Comparison of ENCODE assay signal across 22 cellular contexts in the genomic region with DNA sequence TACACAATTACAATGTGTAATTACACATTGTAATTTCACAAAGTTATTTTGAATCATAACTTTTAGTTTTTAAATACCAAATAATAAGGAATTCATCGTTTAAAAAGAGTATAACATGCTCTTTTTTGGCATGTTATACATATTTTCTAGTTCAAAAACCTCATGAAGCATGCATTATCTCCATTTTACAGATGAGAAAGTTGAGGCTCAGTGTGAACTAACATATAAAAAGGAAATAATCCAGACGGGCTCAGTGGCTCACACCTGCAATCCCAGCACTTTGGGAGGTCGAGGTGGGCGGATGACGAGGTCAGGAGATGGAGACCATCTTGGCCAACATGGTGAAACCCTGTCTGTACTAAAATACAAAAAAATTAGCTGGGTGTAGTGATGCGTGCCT.
A peak's percentile ranks its signal among the peaks of the same experiment; 100 is the strongest.
DNase-seq lines count a peak whose midpoint lies in the region; ATAC-seq, FAIRE-seq and TF ChIP-seq lines count a peak whose summit lies in the region.
"Had no signal": no experiment of that assay in that cellular context is flagged by ENCODE, and none has a peak within 500 bp of the region (broad histone marks: within the 10 kb centered on the region; RNA-seq: fewer than 3 reads in every experiment).

No MANE protein-coding gene starts in this region.

- no peaks in the 10 kb centered on the region for H3K27me3 Mint-ChIP-seq in activated T-cell treated with anti-CD3 and anti-CD28 coated beads, Interleukin-2, amount 50 U/mL, for 4 hours (ENCODE audit: low read depth)
- H3K27me3 Mint-ChIP-seq: B cell; CD4-positive, alpha-beta T cell had no signal

- H2AK5ac ChIP-seq in IMR-90 (ENCODE audit: low read depth, low read length) = 0 out of 2 replicates have a peak overlapping the region, but pooled peaks have one; percentile 17

- intact Hi-C loops in IMR-90 (cut with micrococcal nuclease) = no loop called here
- intact Hi-C loops in K562 (cut with micrococcal nuclease) = no loop called here

- H4K8ac ChIP-seq in IMR-90 (ENCODE audit: low read depth in 2 of 2, low read length in 2 of 2) = no peak overlapping the region; a peak in 1 of 4 replicates

- H3K9ac ChIP-seq in IMR-90 (ENCODE audit: low read depth, low read length) (no peak overlapping the region), K562 (ENCODE audit: insufficient read depth in 1 of 2, low read depth in 2 of 2, low read length in 2 of 2) (peak overlapping the region in 1 of 2 experiments; percentile 59; a peak in 1 of 4 replicates)
- H3K9ac ChIP-seq: BLaER1 treated with 17β-estradiol and CSF1 and Interleukin-3, amounts not matched to agents 10 nM and 100 nM had no signal

- POLR2A ChIA-PET in A549 (lab: Yijun Ruan, JAX) = no interaction called here
- POLR2A ChIA-PET in IMR-90 (lab: Charles Lee; ENCODE audit: unreplicated experiment) = no interaction called here
- POLR2A ChIA-PET in K562 (lab: Yijun Ruan, JAX) = interaction anchor here (0.6 to 1.4 kb wide), 2 partner anchors 9 to 76 kb away, joined by 4 to 6 read pairs; no protein-coding TSS in a partner anchor

- H2BK120ac ChIP-seq in IMR-90 (ENCODE audit: low read depth, low read length) = no peak overlapping the region

- FAIRE-seq in A549 (lab: Jason Lieb, UNC) (no peak), K562 (lab: Jason Lieb, UNC) (no peak)
- FAIRE-seq: A204.1, D721Med, G401.6, GM12891, GM19239 had no signal

- H2AFZ ChIP-seq in IMR-90 (replicated peaks; ENCODE audit: low read length, poor library complexity) = no peak overlapping the region
- peak overlapping the region; percentile 89; the same call in 1 of the 2 replicates for H2AFZ ChIP-seq in K562 (ENCODE audit: low read depth, low read length)

- no peak overlapping the region for H4K91ac ChIP-seq in IMR-90 (ENCODE audit: insufficient read depth, low read depth, low read length)

- 54% methylated on average over 6 of the region's 6 CpGs for WGBS in A549 (ENCODE audit: missing lambda C conversion rate)
- WGBS in IMR-90 (ENCODE audit: extremely low coverage in 2 of 2, insufficient read length in 1 of 2), 2 experiments = no CpG with 5 or more reads among the region's 6 CpGs
- 27% methylated on average over 3 of the region's 6 CpGs for WGBS in K562 (ENCODE audit: insufficient coverage, low coverage, missing lambda C conversion rate)

- TF ChIP-seq RAD21 in A549 (conservative IDR thresholded peaks at IDR 0.05 in 1 of 2, IDR thresholded peaks at IDR 0.05 in 1 of 2) (no peak), IMR-90 (IDR thresholded peaks at IDR 0.05; ENCODE audit: low read length) (no peak), K562 (CRISPR knock-in tag; conservative IDR thresholded peaks at IDR 0.05 in 1 of 2, IDR thresholded peaks at IDR 0.05 in 1 of 2) (no peak)

- no peak overlapping the region for H2AK9ac ChIP-seq in IMR-90 (replicated peaks; ENCODE audit: low read depth, low read length, poor library complexity)

- H3K4me3 Mint-ChIP-seq in activated T-cell treated with anti-CD3 and anti-CD28 coated beads, Interleukin-2, amount 50 U/mL, for 4 hours = no peak overlapping the region
- H3K4me3 Mint-ChIP-seq: B cell; CD4-positive, alpha-beta T cell; CD8-positive, alpha-beta T cell had no signal

- H3K4me3 ChIP-seq in A549 (peak overlapping the region; percentile 29; the same call in 1 of the 3 replicates), IMR-90 (ENCODE audit: insufficient read depth, low read depth, low read length) (no peak overlapping the region), K562 (no peak overlapping the region)
- H3K4me3 ChIP-seq: BLaER1 treated with 17β-estradiol and CSF1 and Interleukin-3, amounts not matched to agents 10 nM and 100 nM had no signal

- TF ChIP-seq POLR2A in A549 (IDR thresholded peaks at IDR 0.05; ENCODE audit: low read length) (no peak), IMR-90 (IDR thresholded peaks at IDR 0.05; ENCODE audit: low read depth, low read length) (no peak), K562 (conservative IDR thresholded peaks at IDR 0.05) (no peak)

- no peaks in the 10 kb centered on the region for H3K27me3 ChIP-seq in IMR-90 (ENCODE audit: control insufficient read depth, insufficient read depth, low read length)
- no peaks in the 10 kb centered on the region for H3K27me3 ChIP-seq in K562 (ENCODE audit: control insufficient read depth in 2 of 2, insufficient read depth in 2 of 2, low read length in 2 of 2)
- H3K27me3 ChIP-seq: BLaER1 treated with 17β-estradiol and CSF1 and Interleukin-3, amounts not matched to agents 10 nM and 100 nM had no signal

- no peak overlapping the region; the same call in 1 of the 2 replicates for H4K5ac ChIP-seq in IMR-90 (ENCODE audit: low read depth, low read length)

- H3K4ac ChIP-seq in IMR-90 (ENCODE audit: low read depth, low read length) = 0 out of 2 replicates have a peak overlapping the region, but pooled peaks have one; percentile 29

- peak overlapping the region; percentile 23; the same call in 1 of the 2 replicates for H3K18ac ChIP-seq in IMR-90 (ENCODE audit: low read depth, low read length)

- H3K4me2 ChIP-seq in A549 (peak overlapping the region; percentile 77), IMR-90 (ENCODE audit: low read depth, low read length) (no peak overlapping the region), K562 (ENCODE audit: insufficient read depth, low read length) (no peak overlapping the region)
- H3K4me2 ChIP-seq: BLaER1 treated with 17β-estradiol and CSF1 and Interleukin-3, amounts not matched to agents 10 nM and 100 nM had no signal

- no peaks in the 10 kb centered on the region for H3K9me1 ChIP-seq in IMR-90 (ENCODE audit: insufficient read depth, low read length)
- H3K9me1 ChIP-seq in K562 (ENCODE audit: control insufficient read depth, insufficient read depth, low read length) = no peaks in the 10 kb centered on the region

- no peak overlapping the region for H3K14ac ChIP-seq in IMR-90 (replicated peaks; ENCODE audit: low read depth, low read length)

- H4K20me1 ChIP-seq in IMR-90 (ENCODE audit: insufficient read depth, low read length) = no peaks in the 10 kb centered on the region
- no peaks in the 10 kb centered on the region for H4K20me1 ChIP-seq in K562 (replicated peaks; ENCODE audit: control insufficient read depth, insufficient read depth, low read length)
- H4K20me1 ChIP-seq: BLaER1 treated with 17β-estradiol and CSF1 and Interleukin-3, amounts not matched to agents 10 nM and 100 nM had no signal

- ATAC-seq in A549 (no peak), IMR-90 (ENCODE audit: low read depth) (no peak), K562 (no peak), GM21786 (IDR thresholded peaks at IDR 0.05; ENCODE audit: unreplicated experiment) (no peak)
- no peak for ATAC-seq in activated T-cell treated with anti-CD3 and anti-CD28 coated beads, Interleukin-2, amount 50 U/mL, for 4 hours
- ATAC-seq: CD8-positive, alpha-beta T cell had no signal

- H3K9me3 Mint-ChIP-seq in activated T-cell treated with anti-CD3 and anti-CD28 coated beads, Interleukin-2, amount 50 U/mL, for 4 hours = peaks cover under 1% of the 10 kb centered on the region
- H3K9me3 Mint-ChIP-seq: CD4-positive, alpha-beta T cell; CD8-positive, alpha-beta T cell had no signal

- H3K79me1 ChIP-seq in IMR-90 (ENCODE audit: low read depth in 1 of 2, low read length in 2 of 2) = no peaks in the 10 kb centered on the region

- H3K23ac ChIP-seq in IMR-90 (ENCODE audit: low read depth, low read length) = no peak overlapping the region

- DNase-seq in A549 (ENCODE audit: low read depth in 1 of 2, low spot score in 1 of 2) (no peak), IMR-90 (no peak), K562 (ENCODE audit: extremely low read depth in 1 of 4, low spot score in 3 of 4) (no peak), NCI-H1436 treated with DMSO at 0.1 percent for 48 hours (lab: John Stamatoyannopoulos, UW) (no peak)
- DNase-seq in activated T-cell treated with anti-CD3 and anti-CD28 coated beads, Interleukin-2, amount 50 U/mL, for 4 hours = no peak
- DNase-seq: 8988T; AML-193; Caco-2; Calu3; CD4-positive, alpha-beta T cell; CD8-positive, alpha-beta T cell; DMS79 treated with DMSO at 0.1 percent for 48 hours; GF-D8 had no signal

- H3K4me1 ChIP-seq in A549 (peaks cover 77% of the 10 kb centered on the region), IMR-90 (ENCODE audit: control insufficient read depth, insufficient read depth, low read length) (peaks cover 3% of the 10 kb centered on the region), K562 (replicated peaks in 1 of 2; ENCODE audit: control insufficient read depth in 2 of 2, insufficient read depth in 2 of 2, low read length in 2 of 2) (no peaks in the 10 kb centered on the region; a peak in 2 of 5 replicates)
- H3K4me1 ChIP-seq: Caco-2 had no signal

- CTCF ChIA-PET in A549 (lab: Yijun Ruan, JAX) = no interaction called here
- CTCF ChIA-PET in IMR-90 (lab: Yijun Ruan, JAX) = no interaction called here
- CTCF ChIA-PET in K562 (lab: Yijun Ruan, JAX; ENCODE audit: low intra/inter-chr PET ratio) = no interaction called here

- peak overlapping the region; percentile 92 for H2BK5ac ChIP-seq in IMR-90 (ENCODE audit: low read depth, low read length, poor library complexity, severe bottlenecking)

- H2BK20ac ChIP-seq in IMR-90 (ENCODE audit: low read depth, low read length) = no peak overlapping the region

- H3K79me2 ChIP-seq in K562 (ENCODE audit: control insufficient read depth, insufficient read depth, low read length) = no peaks in the 10 kb centered on the region

- no peaks in the 10 kb centered on the region for H3K4me1 Mint-ChIP-seq in activated T-cell treated with anti-CD3 and anti-CD28 coated beads, Interleukin-2, amount 50 U/mL, for 4 hours (ENCODE audit: low read depth)
- H3K4me1 Mint-ChIP-seq: B cell had no signal

- no peaks in the 10 kb centered on the region for H3K36me3 Mint-ChIP-seq in activated T-cell treated with anti-CD3 and anti-CD28 coated beads, Interleukin-2, amount 50 U/mL, for 4 hours (ENCODE audit: insufficient read depth)
- H3K36me3 Mint-ChIP-seq: CD8-positive, alpha-beta T cell had no signal

- no TSS peak for BruUV-seq in IMR-90 (replicated peaks; lab: Mats Ljungman, UMichigan)
- BruUV-seq in K562 (replicated peaks; lab: Mats Ljungman, UMichigan) = no TSS peak

- H2BK15ac ChIP-seq in IMR-90 (ENCODE audit: low read depth, low read length) = no peak overlapping the region

- H3K36me3 ChIP-seq in IMR-90 (ENCODE audit: control insufficient read depth, insufficient read depth, low read length) (no peaks in the 10 kb centered on the region), K562 (ENCODE audit: control insufficient read depth, insufficient read depth, low read length) (no peaks in the 10 kb centered on the region)
- H3K36me3 ChIP-seq: BLaER1 treated with 17β-estradiol and CSF1 and Interleukin-3, amounts not matched to agents 10 nM and 100 nM had no signal

- dilution Hi-C loops in IMR-90 (cut with HindIII; ENCODE audit: low sequenced_read_pairs, unreplicated experiment) = no loop called here

- in situ Hi-C loops in IMR-90 (cut with MboI; ENCODE audit: low sequenced_read_pairs) (no loop called here), K562 (cut with MboI) (no loop called here)

- H3K27ac ChIP-seq in A549 = peak overlapping the region; percentile 88 to 93
- H3K27ac ChIP-seq in IMR-90 (ENCODE audit: insufficient read depth, low read length) = no peak overlapping the region
- H3K27ac ChIP-seq in K562 (ENCODE audit: extremely low read depth, low read depth, low read length) = no peak overlapping the region; the same call in 2 of the 3 replicates
- H3K27ac ChIP-seq: BLaER1 treated with 17β-estradiol and CSF1 and Interleukin-3, amounts not matched to agents 10 nM and 100 nM; C4-2B had no signal

- no peak overlapping the region for H3K56ac ChIP-seq in IMR-90 (ENCODE audit: extremely low read depth, insufficient read depth, low read length)

- TF ChIP-seq CTCF in A549 (IDR thresholded peaks at IDR 0.05) (no peak), IMR-90 (conservative IDR thresholded peaks at IDR 0.05; ENCODE audit: low read depth, low read length) (no peak), K562 (IDR thresholded peaks at IDR 0.05 in 2 of 3, conservative IDR thresholded peaks at IDR 0.05 in 1 of 3; ENCODE audit: insufficient read depth in 2 of 3, low read depth in 1 of 3, low read length in 3 of 3) (no peak)

- TF ChIP-seq EP300 in A549 (IDR thresholded peaks at IDR 0.05) = no peak
- no peak for TF ChIP-seq EP300 in K562 (IDR thresholded peaks at IDR 0.05; ENCODE audit: low read length)

- H3K9me3 ChIP-seq in A549 = no peaks in the 10 kb centered on the region
- no peaks in the 10 kb centered on the region for H3K9me3 ChIP-seq in IMR-90 (ENCODE audit: control insufficient read depth, insufficient read depth, low read length)
- no peaks in the 10 kb centered on the region for H3K9me3 ChIP-seq in K562 (replicated peaks; ENCODE audit: control insufficient read depth, insufficient read depth, low read depth, low read length)
- H3K9me3 ChIP-seq: BLaER1 treated with 17β-estradiol and CSF1 and Interleukin-3, amounts not matched to agents 10 nM and 100 nM; Caco-2 had no signal

Comparison
In these comparisons a context has a peak if more than half of its experiments do, and no peak if none do; other contexts are left out.
1. H3K27ac ChIP-seq: peak in A549 (2 of 2); none in IMR-90 (single experiment) and K562 (single experiment).